Comparison of ENCODE assay signal across 18 cellular contexts in the genomic region with DNA sequence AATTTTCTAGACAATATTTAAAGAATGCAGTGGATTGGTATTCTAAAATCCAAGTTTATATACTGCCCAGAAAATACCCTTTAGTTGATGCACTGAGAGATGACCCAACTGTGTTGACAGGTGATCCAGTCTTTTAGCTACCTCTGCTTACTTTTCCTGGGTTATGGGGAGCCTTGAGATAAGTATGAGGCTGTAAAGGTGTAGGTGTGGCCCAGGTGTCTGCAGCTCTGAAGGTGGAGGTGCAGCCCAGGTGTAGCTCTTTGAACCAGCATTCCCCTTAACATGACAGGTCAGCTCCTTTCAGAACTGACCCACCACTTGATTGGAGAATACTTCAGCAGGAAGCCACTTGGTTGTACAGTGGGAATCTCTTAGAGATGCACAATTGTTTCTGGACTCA.
DNase-seq lines count a peak whose midpoint lies in the region; ATAC-seq and TF ChIP-seq lines count a peak whose summit lies in the region.
"Had no signal": no experiment of that assay in that cellular context is flagged by ENCODE, and none has a peak within 500 bp of the region (broad histone marks: within the 10 kb centered on the region; RNA-seq: fewer than 3 reads in every experiment).

No MANE protein-coding gene starts in this region.

- H3K4me3 ChIP-seq in colonic mucosa (no peak overlapping the region), parathyroid adenoma (ENCODE audit: low read depth, low read length) (no peak overlapping the region), upper lobe of left lung (no peak overlapping the region), HAP-1 (no peak overlapping the region)
- H3K4me3 ChIP-seq: GM23248, K562 had no signal

- H3K4me2 ChIP-seq in parathyroid adenoma (ENCODE audit: low read length): no peak overlapping the region

- H3K9me3 ChIP-seq in colonic mucosa (no peaks in the 10 kb centered on the region), parathyroid adenoma (ENCODE audit: control insufficient read depth, low read length) (no peaks in the 10 kb centered on the region), upper lobe of left lung (no peaks in the 10 kb centered on the region), HAP-1 (no peaks in the 10 kb centered on the region)
- H3K9me3 ChIP-seq: BE2C had no signal

- H3K27me3 ChIP-seq in colonic mucosa (no peaks in the 10 kb centered on the region), parathyroid adenoma (ENCODE audit: control insufficient read depth, insufficient read depth, low read length) (no peaks in the 10 kb centered on the region), upper lobe of left lung (no peaks in the 10 kb centered on the region), HAP-1 (ENCODE audit: low read depth) (no peaks in the 10 kb centered on the region)
- H3K27me3 ChIP-seq: BE2C had no signal

- H3K36me3 Mint-ChIP-seq in activated CD4-positive, alpha-beta memory T cell treated with anti-CD3 and anti-CD28 coated beads, Interleukin-2, amount 10 ng/mL, durations not matched to agents 7 days and 5 days (ENCODE audit: low read depth): no peaks in the 10 kb centered on the region
- H3K36me3 Mint-ChIP-seq: CD4-positive, alpha-beta memory T cell had no signal

- peaks cover 3% of the 10 kb centered on the region for H3K79me2 ChIP-seq in parathyroid adenoma

- H3K9ac ChIP-seq in colonic mucosa (ENCODE audit: low read depth in 2 of 2, low read length in 2 of 2): no peak overlapping the region
- H3K9ac ChIP-seq in parathyroid adenoma: no peak overlapping the region
- H3K9ac ChIP-seq: GM23248 had no signal

- no peaks in the 10 kb centered on the region for H3K9me3 Mint-ChIP-seq in activated CD4-positive, alpha-beta memory T cell treated with anti-CD3 and anti-CD28 coated beads, Interleukin-2, amount 10 ng/mL, durations not matched to agents 7 days and 5 days
- H3K9me3 Mint-ChIP-seq: CD4-positive, alpha-beta memory T cell had no signal

- peaks cover 2% of the 10 kb centered on the region for H3K4me1 Mint-ChIP-seq in activated CD4-positive, alpha-beta memory T cell treated with anti-CD3 and anti-CD28 coated beads, Interleukin-2, amount 10 ng/mL, durations not matched to agents 7 days and 5 days
- H3K4me1 Mint-ChIP-seq: CD4-positive, alpha-beta memory T cell had no signal

- DNase-seq in colonic mucosa (peak; percentile 72), upper lobe of left lung (no peak), HAP-1 (ENCODE audit: low spot score in 2 of 2) (no peak)
- no peak for DNase-seq in activated CD4-positive, alpha-beta memory T cell treated with anti-CD3 and anti-CD28 coated beads, Interleukin-2, amount 10 ng/mL, durations not matched to agents 7 days and 5 days
- DNase-seq: ACHN; BE2C; C1 segment of cervical spinal cord; CD4-positive, alpha-beta memory T cell; DMS153; DMS79; GDM1; IMR-90 had no signal

- peak overlapping the region; percentile 25 for H2AFZ ChIP-seq in parathyroid adenoma
- H2AFZ ChIP-seq: GM23248 had no signal

- H3K4me1 ChIP-seq in colonic mucosa (peaks cover 12% of the 10 kb centered on the region), parathyroid adenoma (peaks cover 31% of the 10 kb centered on the region), upper lobe of left lung (peaks cover 24 to 32% (median 30%) of the 10 kb centered on the region in 4 donors), HAP-1 (peaks cover 29% of the 10 kb centered on the region)
- H3K4me1 ChIP-seq: BE2C had no signal

- H3K27me3 Mint-ChIP-seq in activated CD4-positive, alpha-beta memory T cell treated with anti-CD3 and anti-CD28 coated beads, Interleukin-2, amount 10 ng/mL, durations not matched to agents 7 days and 5 days: peaks cover 11% of the 10 kb centered on the region

- ATAC-seq in upper lobe of left lung (ENCODE audit: low FRiP score in 2 of 2): no peak
- no peak for ATAC-seq in HG02973 (IDR thresholded peaks at IDR 0.05; ENCODE audit: unreplicated experiment)
- ATAC-seq: K562 had no signal

- H3K4me3 Mint-ChIP-seq in activated CD4-positive, alpha-beta memory T cell treated with anti-CD3 and anti-CD28 coated beads, Interleukin-2, amount 10 ng/mL, durations not matched to agents 7 days and 5 days: no peak overlapping the region
- H3K4me3 Mint-ChIP-seq: CD4-positive, alpha-beta memory T cell had no signal

- H3K27ac ChIP-seq in C4-2B (peak overlapping the region; percentile 80), colonic mucosa (no peak overlapping the region), parathyroid adenoma (no peak overlapping the region), upper lobe of left lung (peak overlapping the region; percentile 15 to 78 (median 48))
- H3K27ac ChIP-seq: GM23248, HL-60 had no signal

- POLR2A ChIA-PET in activated CD4-positive, alpha-beta memory T cell treated with anti-CD3 and anti-CD28 coated beads, Interleukin-2, amount 10 ng/mL, durations not matched to agents 7 days and 5 days (lab: Charles Lee): no interaction called here

- H3K36me3 ChIP-seq in colonic mucosa (no peaks in the 10 kb centered on the region), parathyroid adenoma (ENCODE audit: control insufficient read depth, insufficient read depth, low read length) (no peaks in the 10 kb centered on the region), upper lobe of left lung (no peaks in the 10 kb centered on the region), HAP-1 (replicated peaks) (no peaks in the 10 kb centered on the region)
- H3K36me3 ChIP-seq: BE2C had no signal

- TF ChIP-seq CTCF in C4-2B (conservative IDR thresholded peaks at IDR 0.05) (no peak), colonic mucosa (IDR thresholded peaks at IDR 0.05) (no peak), parathyroid adenoma (IDR thresholded peaks at IDR 0.05) (no peak), upper lobe of left lung (IDR thresholded peaks at IDR 0.05) (no peak)

- CTCF ChIA-PET in activated CD4-positive, alpha-beta memory T cell treated with anti-CD3 and anti-CD28 coated beads, Interleukin-2, amount 10 ng/mL, durations not matched to agents 7 days and 5 days (lab: Charles Lee): interaction anchor here (0.7 to 2.9 kb wide), 3 partner anchors 14 to 108 kb away, joined by 3 to 13 read pairs (median 3); no protein-coding TSS in a partner anchor

- in situ Hi-C loops in HAP-1 (cut with MboI; ENCODE audit: low sequenced_read_pairs): no loop called here

- no peak overlapping the region for H3K27ac Mint-ChIP-seq in activated CD4-positive, alpha-beta memory T cell treated with anti-CD3 and anti-CD28 coated beads, Interleukin-2, amount 10 ng/mL, durations not matched to agents 7 days and 5 days
- H3K27ac Mint-ChIP-seq: CD4-positive, alpha-beta memory T cell had no signal

- TF ChIP-seq POLR2A in upper lobe of left lung (IDR thresholded peaks at IDR 0.05): no peak

- no peak for TF ChIP-seq EP300 in upper lobe of left lung (IDR thresholded peaks at IDR 0.05)

- intact Hi-C loops in colonic mucosa (cut with DNase I): loop anchor here (5.0 to 10.0 kb wide), 2 partner anchors 64 to 106 kb away; partner anchors contain the start of gene ACSL3

Comparison
In these comparisons a context has a peak if more than half of its experiments do, and no peak if none do; other contexts are left out.
1. H3K27ac ChIP-seq: peak in C4-2B (single experiment) and upper lobe of left lung (4 of 4); none in colonic mucosa (single experiment) and parathyroid adenoma (single experiment).